In the genomic region with DNA sequence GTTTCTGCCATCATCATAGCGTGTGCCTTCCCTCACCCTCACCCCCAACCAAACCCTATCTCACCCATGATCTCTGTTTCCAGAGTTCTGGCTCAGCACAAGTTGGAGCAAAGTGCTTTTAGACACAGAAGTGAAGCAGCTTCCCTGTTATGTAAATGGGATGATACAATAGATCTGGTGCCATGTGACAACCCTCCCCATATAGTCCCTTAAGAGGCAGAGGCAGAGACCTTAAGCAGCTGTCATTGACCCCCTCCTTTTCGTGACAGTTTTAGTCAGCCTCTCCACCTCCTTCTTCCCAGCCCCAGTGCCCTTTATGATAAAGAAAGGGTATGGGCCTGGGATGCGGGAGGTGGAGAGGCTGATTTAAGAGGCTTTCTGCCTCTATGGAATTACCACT, we compare ENCODE assay signal across 1 cellular context.
TF ChIP-seq lines count a peak whose summit lies in the region.

No MANE protein-coding gene starts in this region.

TF ChIP-seq in GM23338, 12 proteins besides CTCF, POLR2A, EP300 and RAD21 (continued from another document):
- TF ChIP-seq ZNF114 (CRISPR knock-in tag; IDR thresholded peaks at IDR 0.05) (no peak), ZNF331 (CRISPR knock-in tag; IDR thresholded peaks at IDR 0.05; ENCODE audit: low read depth) (no peak)
